Comparison of ENCODE assay signal across 8 cellular contexts in genomic region chr1:162497723-162498441, GRCh38. TPM values are rescaled to one million over a fixed set of nuclear protein-coding genes. Genes with fewer than 3 reads are reported as not detected.
DNase-seq lines count a peak whose midpoint lies in the region; ATAC-seq and TF ChIP-seq lines count a peak whose summit lies in the region.

Gene UHMK1, plus strand, starts transcription at chr1:162497818. Its CDS starts 183 bp downstream, at chr1:162498001.

- H3K9me3 ChIP-seq in T-helper 17 cell (ENCODE audit: control insufficient read depth, low read length, poor library complexity, severe bottlenecking) (no peaks in the 10 kb centered on the region), left ventricle myocardium inferior (replicated peaks) (no peaks in the 10 kb centered on the region), upper lobe of right lung (no peaks in the 10 kb centered on the region)

- H3K27ac ChIP-seq in left ventricle myocardium inferior (replicated peaks) (peak within 1 kb of the TSS; percentile 95), upper lobe of right lung (peak within 1 kb of the TSS; percentile 95)

- H3K9me3 Mint-ChIP-seq in progenitor cell of endocrine pancreas (ENCODE audit: low read depth): no peaks in the 10 kb centered on the region

- H3K36me3 Mint-ChIP-seq in T-helper 17 cell (ENCODE audit: low read depth): peaks cover 3% of the 10 kb centered on the region
- H3K36me3 Mint-ChIP-seq in progenitor cell of endocrine pancreas (ENCODE audit: insufficient read depth): peaks cover 2% of the 10 kb centered on the region

- peaks cover 27% of the 10 kb centered on the region for H3K36me3 ChIP-seq in left ventricle myocardium inferior
- H3K36me3 ChIP-seq in upper lobe of right lung: peaks cover 31% of the 10 kb centered on the region

- intact Hi-C loops in left ventricle myocardium inferior (cut with micrococcal nuclease): no loop called here
- intact Hi-C loops in upper lobe of right lung (cut with DNase I): no loop called here

- H3K27ac Mint-ChIP-seq in T-helper 17 cell (peak within 1 kb of the TSS; percentile 95), progenitor cell of endocrine pancreas (peak within 1 kb of the TSS; percentile 95)

- H3K27me3 ChIP-seq in left ventricle myocardium inferior (ENCODE audit: low read depth): no peaks in the 10 kb centered on the region
- no peaks in the 10 kb centered on the region for H3K27me3 ChIP-seq in upper lobe of right lung

- DNase-seq in NCI-H1694 treated with DMSO at 0.1 percent for 48 hours (lab: John Stamatoyannopoulos, UW): peak; percentile 78
- DNase-seq in T-helper 17 cell: peak; percentile 73 to 84 (median 78)
- peak; percentile 88 for DNase-seq in amniotic stem cell (lab: John Stamatoyannopoulos, UW)
- peak; percentile 92 for DNase-seq in left ventricle myocardium inferior
- peak; percentile 74 for DNase-seq in progenitor cell of endocrine pancreas (ENCODE audit: low spot score, unreplicated experiment)
- DNase-seq in upper lobe of right lung: peak; percentile 93

- H3K4me3 ChIP-seq in left ventricle myocardium inferior (peak within 1 kb of the TSS; percentile 95), upper lobe of right lung (peak within 1 kb of the TSS; percentile 95)

- no peak for TF ChIP-seq CTCF in left ventricle myocardium inferior (IDR thresholded peaks at IDR 0.05; ENCODE audit: borderline replicate concordance)
- no peak for TF ChIP-seq CTCF in progenitor cell of endocrine pancreas (IDR thresholded peaks at IDR 0.05; ENCODE audit: unreplicated experiment)
- no peak for TF ChIP-seq CTCF in upper lobe of right lung (IDR thresholded peaks at IDR 0.05)

- H3K4me3 Mint-ChIP-seq in T-helper 17 cell (peak within 1 kb of the TSS; percentile 96), progenitor cell of endocrine pancreas (ENCODE audit: low read depth) (peak within 1 kb of the TSS; percentile 97)

- H3K4me1 ChIP-seq in left ventricle myocardium inferior: peaks cover 45% of the 10 kb centered on the region
- peaks cover 22% of the 10 kb centered on the region for H3K4me1 ChIP-seq in upper lobe of right lung

- H3K4me1 Mint-ChIP-seq in T-helper 17 cell: peaks cover 30% of the 10 kb centered on the region
- peaks cover 15% of the 10 kb centered on the region for H3K4me1 Mint-ChIP-seq in progenitor cell of endocrine pancreas (ENCODE audit: low read depth)

- H3K27me3 Mint-ChIP-seq in T-helper 17 cell (no peaks in the 10 kb centered on the region), progenitor cell of endocrine pancreas (peaks cover 2% of the 10 kb centered on the region)

- ATAC-seq in GM18499 (IDR thresholded peaks at IDR 0.05; ENCODE audit: insufficient read depth, unreplicated experiment) (peak; percentile 83), HG02938 (IDR thresholded peaks at IDR 0.05; ENCODE audit: unreplicated experiment) (peak; percentile 97), T-helper 17 cell (peak; percentile 98), upper lobe of right lung (peak; percentile 100)

RNA-seq across cellular contexts. Expression of gene UHMK1, which starts in this region (rescaled TPM):
- 10 to 100 TPM; 48.7 to 57.9 TPM for total RNA-seq in T-helper 17 cell
- total RNA-seq in left ventricle myocardium inferior: 20.7 TPM
- total RNA-seq in progenitor cell of endocrine pancreas: 21.5 and 22.9 TPM in 2 replicates
- total RNA-seq in upper lobe of right lung: 53.6 TPM

Comparison
In these comparisons a context has a peak if more than half of its experiments do, and no peak if none do; other contexts are left out.
1. Peak in every context shown above with its lines: DNase-seq, ATAC-seq, H3K4me3 ChIP-seq and H3K27ac ChIP-seq.